Comparison of ENCODE assay signal across 10 cellular contexts in the genomic region with DNA sequence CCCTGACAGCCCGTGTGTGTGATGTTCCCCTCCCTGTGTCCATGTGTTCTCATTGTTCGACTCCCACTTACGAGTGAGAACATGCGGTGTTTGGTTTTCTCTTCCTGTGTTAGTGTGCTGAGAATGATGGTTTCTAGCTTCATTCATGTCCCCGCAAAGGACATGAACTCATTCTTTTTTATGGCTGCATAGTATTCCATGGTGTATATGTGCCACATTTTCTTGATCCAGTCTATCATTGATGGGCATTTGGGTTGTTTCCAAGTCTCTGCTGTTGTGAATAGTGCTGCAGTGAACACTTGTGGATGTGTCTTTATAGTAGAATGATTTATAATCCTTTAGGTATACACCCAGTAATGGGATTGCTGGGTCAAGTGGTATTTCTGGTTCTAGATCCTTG. TPM values are rescaled to one million over a fixed set of nuclear protein-coding genes. Genes with fewer than 3 reads are reported as not detected.
"Had no signal": no experiment of that assay in that cellular context is flagged by ENCODE, and none has a peak within 500 bp of the region (broad histone marks: within the 10 kb centered on the region; RNA-seq: fewer than 3 reads in every experiment).

No MANE protein-coding gene starts in this region.

RNA-seq across cellular contexts. Expression of gene HYAL4, which starts 6.4 kb away (rescaled TPM):
- total RNA-seq: OCI-LY7, PC-9, Right ventricle myocardium inferior, Right ventricle myocardium superior, RPMI7951, SJCRH30, SJSA1, SK-MEL-5, T-cell had no signal
- polyA plus RNA-seq: SK-N-SH had no signal
